Comparison of ENCODE assay signal across 12 cellular contexts in the genomic region with DNA sequence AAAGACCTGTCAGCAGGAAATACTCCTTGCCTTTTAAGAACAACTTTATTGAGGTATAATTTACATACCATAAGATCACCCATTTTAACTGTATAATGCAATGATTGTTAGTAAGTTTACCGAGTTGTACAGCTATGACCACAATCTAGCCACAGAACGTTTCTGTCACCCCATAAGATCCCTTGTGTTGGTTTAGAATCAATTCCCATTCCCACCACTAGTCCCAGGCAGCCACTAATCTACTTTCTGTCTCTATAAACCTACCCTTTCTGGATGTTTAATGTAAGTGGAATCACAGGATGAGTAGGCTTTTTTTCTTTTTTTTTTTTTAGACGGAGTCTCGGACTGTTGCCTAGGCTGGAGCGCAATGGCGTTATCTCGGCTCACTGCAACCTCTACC. TPM values are rescaled to one million over a fixed set of nuclear protein-coding genes. Genes with fewer than 3 reads are reported as not detected.
DNase-seq lines count a peak whose midpoint lies in the region; ATAC-seq, FAIRE-seq and TF ChIP-seq lines count a peak whose summit lies in the region.
"Had no signal": no experiment of that assay in that cellular context is flagged by ENCODE, and none has a peak within 500 bp of the region (broad histone marks: within the 10 kb centered on the region; RNA-seq: fewer than 3 reads in every experiment).

No MANE protein-coding gene starts in this region.

- TF ChIP-seq CTCF in DND-41 (IDR thresholded peaks at IDR 0.05; ENCODE audit: borderline replicate concordance, extremely low read depth, low read length, poor library complexity, severe bottlenecking) = peak; percentile 38
- TF ChIP-seq CTCF in HFF-Myc (IDR thresholded peaks at IDR 0.05; ENCODE audit: low read depth, low read length, missing control alignments) = peak; percentile 27
- TF ChIP-seq CTCF in GM12878 (IDR thresholded peaks at IDR 0.05 in 2 of 3, conservative IDR thresholded peaks at IDR 0.05 in 1 of 3; ENCODE audit: control insufficient read depth in 2 of 3, extremely low read depth in 1 of 3, insufficient read depth in 1 of 3, low read depth in 3 of 3, low read length in 3 of 3) = peak in 2 of 3 experiments; percentile 18 to 19; a peak in 1 of 6 replicates
- TF ChIP-seq CTCF in neural crest cell (conservative IDR thresholded peaks at IDR 0.05) = peak; percentile 56

- H3K36me3 Mint-ChIP-seq in neural crest cell (ENCODE audit: low read depth) = no peaks in the 10 kb centered on the region

- H3K9me3 ChIP-seq in DND-41 (ENCODE audit: insufficient read depth, low read length, severe bottlenecking) = no peaks in the 10 kb centered on the region
- no peaks in the 10 kb centered on the region for H3K9me3 ChIP-seq in GM12878 (replicated peaks; ENCODE audit: control insufficient read depth, insufficient read depth, low read length)

- no peaks in the 10 kb centered on the region for H3K9me3 Mint-ChIP-seq in neural crest cell

- intact Hi-C loops in GM12878 (cut with micrococcal nuclease; ENCODE audit: unreplicated experiment) = no loop called here
- intact Hi-C loops in Right ventricle myocardium superior (cut with DNase I) = loop anchor here (10.0 kb wide), 1 partner anchor 933 kb away; no protein-coding TSS in a partner anchor

- H3K27me3 ChIP-seq in DND-41 (ENCODE audit: insufficient read depth, low read length, poor library complexity) (no peaks in the 10 kb centered on the region), GM12878 (replicated peaks in 1 of 2; ENCODE audit: control insufficient read depth in 2 of 2, insufficient read depth in 2 of 2, low read length in 1 of 2) (no peaks in the 10 kb centered on the region)
- H3K27me3 ChIP-seq: dorsolateral prefrontal cortex had no signal

- peaks cover 16% of the 10 kb centered on the region for H3K4me1 ChIP-seq in DND-41 (ENCODE audit: insufficient read depth, low read length)
- peaks cover 11% of the 10 kb centered on the region for H3K4me1 ChIP-seq in GM12878 (ENCODE audit: control insufficient read depth, insufficient read depth, low read length)

- H3K9ac ChIP-seq in DND-41 (ENCODE audit: low read depth, low read length) = no peak overlapping the region
- no peak overlapping the region for H3K9ac ChIP-seq in GM12878 (ENCODE audit: control insufficient read depth, insufficient read depth, low read length)

- SMC1A ChIA-PET in GM12878 (lab: Charles Lee; ENCODE audit: uncharacterized antibody, unreplicated experiment) = no interaction called here

- ATAC-seq in DND-41 (ENCODE audit: insufficient read depth, low read depth) (no peak), GM12878 (peak; percentile 9; the same call in 2 of the 3 replicates), HG02571 (IDR thresholded peaks at IDR 0.05; ENCODE audit: unreplicated experiment) (no peak), Right ventricle myocardium superior (ENCODE audit: poor library complexity) (no peak)
- ATAC-seq: activated CD8-positive, alpha-beta memory T cell treated with anti-CD3 and anti-CD28 coated beads, Interleukin-2, amount 10 ng/mL, durations not matched to agents 7 days and 5 days had no signal

- TF ChIP-seq RAD21 in GM12878 (IDR thresholded peaks at IDR 0.05; ENCODE audit: insufficient read depth, low read depth, low read length) = no peak

- TF ChIP-seq POLR2A in GM12878 (IDR thresholded peaks at IDR 0.05; ENCODE audit: low read depth, low read length) = no peak

- H3K4me2 ChIP-seq in DND-41 (ENCODE audit: insufficient read depth, low read length) = no peak overlapping the region
- no peak overlapping the region for H3K4me2 ChIP-seq in GM12878 (ENCODE audit: control insufficient read depth, insufficient read depth)

- TF ChIP-seq EP300 in GM12878 (IDR thresholded peaks at IDR 0.05; ENCODE audit: borderline replicate concordance in 1 of 2, control insufficient read depth in 1 of 2, low read depth in 2 of 2, low read length in 2 of 2) = no peak

- H3K27ac Mint-ChIP-seq in neural crest cell (ENCODE audit: unreplicated experiment) = no peak overlapping the region
- H3K27ac Mint-ChIP-seq: activated CD8-positive, alpha-beta memory T cell treated with anti-CD3 and anti-CD28 coated beads, Interleukin-2, amount 10 ng/mL, durations not matched to agents 7 days and 5 days had no signal

- DNase-seq in DND-41 (no peak), HFF-Myc (ENCODE audit: extremely low read depth, low read depth) (no peak), GM12878 (ENCODE audit: low read depth, low spot score) (no peak), neural crest cell (ENCODE audit: low read depth, low spot score) (no peak), Right ventricle myocardium superior (no peak)
- no peak for DNase-seq in activated effector memory CD4-positive, alpha-beta T cell treated with anti-CD3 and anti-CD28 coated beads, Interleukin-2, amount 50 U/mL, for 16 hours
- DNase-seq: activated CD8-positive, alpha-beta memory T cell treated with anti-CD3 and anti-CD28 coated beads, Interleukin-2, amount 10 ng/mL, durations not matched to agents 7 days and 5 days; dorsolateral prefrontal cortex; kidney; NCI-H2029 had no signal

- H3K79me2 ChIP-seq in DND-41 (ENCODE audit: insufficient read depth, low read length) (peaks cover 97% of the 10 kb centered on the region), GM12878 (ENCODE audit: control insufficient read depth, insufficient read depth, low read length) (peaks cover 79% of the 10 kb centered on the region)

- RAD21 ChIA-PET in GM12878 (lab: Charles Lee; ENCODE audit: unreplicated experiment) = no interaction called here

- H3K36me3 ChIP-seq in DND-41 (ENCODE audit: insufficient read depth, low read length) = peaks cover 9% of the 10 kb centered on the region
- no peaks in the 10 kb centered on the region; a peak in 2 of 4 replicates for H3K36me3 ChIP-seq in GM12878 (ENCODE audit: control insufficient read depth in 2 of 2, insufficient read depth in 2 of 2, low read length in 1 of 2)

- CTCF ChIA-PET in GM12878 (lab: Yijun Ruan, JAX) = interaction anchor here (0.6 kb wide), 1 partner anchor 66 kb away, joined by 3 read pairs; no protein-coding TSS in a partner anchor

- no peak for FAIRE-seq in GM12878 (lab: Jason Lieb, UNC)
- FAIRE-seq: GM18507, kidney had no signal

- WGBS in GM12878 (ENCODE audit: insufficient coverage, insufficient replicate concordance, low lambda C conversion rate, missing lambda C conversion rate) = 86% methylated on average over 4 of the region's 7 CpGs

- BruUV-seq in GM12878 (replicated peaks; lab: Mats Ljungman, UMichigan) = no TSS peak

- peak overlapping the region; percentile 66 for H3K4me3 Mint-ChIP-seq in neural crest cell
- H3K4me3 Mint-ChIP-seq: activated CD8-positive, alpha-beta memory T cell treated with anti-CD3 and anti-CD28 coated beads, Interleukin-2, amount 10 ng/mL, durations not matched to agents 7 days and 5 days had no signal

- H2AFZ ChIP-seq in DND-41 (ENCODE audit: low read depth, low read length) (no peak overlapping the region), GM12878 (ENCODE audit: control insufficient read depth, low read depth, low read length) (no peak overlapping the region)

- no peak overlapping the region for H3K4me3 ChIP-seq in DND-41 (ENCODE audit: low read depth in 1 of 2, low read length in 2 of 2)
- no peak overlapping the region for H3K4me3 ChIP-seq in HFF-Myc (replicated peaks; ENCODE audit: low read depth, low read length)
- H3K4me3 ChIP-seq in GM12878 = no peak overlapping the region
- H3K4me3 ChIP-seq: dorsolateral prefrontal cortex had no signal

- in situ Hi-C loops in GM12878 (cut with MboI) = no loop called here

- peaks cover 11% of the 10 kb centered on the region for H3K4me1 Mint-ChIP-seq in neural crest cell

- H3K27ac ChIP-seq in DND-41 (ENCODE audit: low read length) = no peak overlapping the region
- H3K27ac ChIP-seq in GM12878 (ENCODE audit: control insufficient read depth, insufficient read depth) = no peak overlapping the region
- H3K27ac ChIP-seq: dorsolateral prefrontal cortex had no signal

- H3K27me3 Mint-ChIP-seq in neural crest cell (ENCODE audit: low read depth) = no peaks in the 10 kb centered on the region
- H3K27me3 Mint-ChIP-seq: activated CD8-positive, alpha-beta memory T cell treated with anti-CD3 and anti-CD28 coated beads, Interleukin-2, amount 10 ng/mL, durations not matched to agents 7 days and 5 days had no signal

- POLR2A ChIA-PET in GM12878 (lab: Charles Lee) = interaction anchor here (1.3 kb wide), 1 partner anchor 9 kb away, joined by 3 read pairs; no protein-coding TSS in a partner anchor

- H4K20me1 ChIP-seq in DND-41 (ENCODE audit: insufficient read depth, low read length) (peaks cover 6% of the 10 kb centered on the region; the same call in 1 of the 2 replicates), GM12878 (ENCODE audit: control insufficient read depth, insufficient read depth) (no peaks in the 10 kb centered on the region)

RNA-seq across cellular contexts. Expression of a gene that starts 4.4 kb away (rescaled TPM):
- 50.0 and 61.3 TPM in 2 replicates for total RNA-seq in GM12878 (2013; cell fraction: nucleolus; rRNA removed)
- 10.1 and 10.3 TPM in 2 replicates for total RNA-seq in GM12878 (2014; rRNA removed)
- 9.9 and 10.0 TPM in 2 replicates for total RNA-seq in GM12878 (2014; rRNA removed; fragmentation: Illumina TruSeq; extraction: Trizol)
- 14.9 and 16.6 TPM in 2 replicates for total RNA-seq in GM12878 (2021)
- polyA plus RNA-seq in GM12878 (2011; ENCODE audit: low read depth) = 10.6 TPM
- polyA plus RNA-seq in GM12878 (2011; rRNA removed) = 21.4 and 23.2 TPM in 2 replicates
- 11.0 and 12.5 TPM in 2 replicates for polyA plus RNA-seq in GM12878 (2011; cell fraction: cytosol; rRNA removed)
- polyA plus RNA-seq in GM12878 (2011; cell fraction: nucleus; rRNA removed) = 19.9 and 23.2 TPM in 2 replicates
- polyA plus RNA-seq in GM12878 (2012) = 14.5 and 22.9 TPM in 2 replicates
- polyA plus RNA-seq in GM12878 (2014; fragmentation: Illumina TruSeq; extraction: Trizol) = 13.2 and 14.0 TPM in 2 replicates
- 1 to 10 TPM; 2.7 to 2.9 TPM for polyA plus RNA-seq in GM12878 (2014; fragmentation: Nextera tagmentation; extraction: Ambion mirVana)
- polyA plus RNA-seq in GM12878 (2014; rRNA removed) = 10.0 and 11.2 TPM in 2 replicates
- 10 to 100 TPM in 1 of 2 experiments, 1 to 10 TPM in 1; 6.3 to 10.9 TPM for polyA plus RNA-seq in GM12878 (2016; fragmentation: Nextera tagmentation; extraction: Ambion mirVana)
- 22.1 and 23.7 TPM in 2 replicates for polyA minus RNA-seq in GM12878 (2011; rRNA and poly(A)+ RNA removed)
- 7.4 and 18.3 TPM in 2 replicates for polyA minus RNA-seq in GM12878 (2011; cell fraction: cytosol; rRNA and poly(A)+ RNA removed)
- 10.5 and 20.3 TPM in 2 replicates for polyA minus RNA-seq in GM12878 (2011; cell fraction: nucleus; rRNA and poly(A)+ RNA removed)
- total RNA-seq in neural crest cell = 42.8 and 43.8 TPM in 2 replicates
- 20.4 TPM for total RNA-seq in Right ventricle myocardium superior

RNA-seq across cellular contexts. Expression of a gene that starts 15.2 kb away (rescaled TPM):
- total RNA-seq in GM12878 (2013; cell fraction: nucleolus; rRNA removed) = 1,139 and 1,239 TPM in 2 replicates
- total RNA-seq in GM12878 (2014; rRNA removed) (167 and 204 TPM in 2 replicates), GM12878 (2014; rRNA removed; fragmentation: Illumina TruSeq; extraction: Trizol) (277 and 283 TPM in 2 replicates), GM12878 (2021) (353 and 356 TPM in 2 replicates), neural crest cell (47.3 and 48.4 TPM in 2 replicates), Right ventricle myocardium superior (21.5 TPM)
- 193 TPM for polyA plus RNA-seq in GM12878 (2011; ENCODE audit: low read depth)
- polyA plus RNA-seq in GM12878 (2011; rRNA removed) (188 and 268 TPM in 2 replicates), GM12878 (2014; fragmentation: Illumina TruSeq; extraction: Trizol) (258 and 290 TPM in 2 replicates), GM12878 (2014; fragmentation: Nextera tagmentation; extraction: Ambion mirVana) (10 to 100 TPM; 64.5 to 80.5 TPM), GM12878 (2014; rRNA removed) (180 and 208 TPM in 2 replicates), GM12878 (2016; fragmentation: Nextera tagmentation; extraction: Ambion mirVana) (100 to 1,000 TPM; 165 to 170 TPM)
- 82.5 and 118 TPM in 2 replicates for polyA plus RNA-seq in GM12878 (2011; cell fraction: cytosol; rRNA removed)
- 111 and 142 TPM in 2 replicates for polyA plus RNA-seq in GM12878 (2011; cell fraction: nucleus; rRNA removed)
- 288 and 297 TPM in 2 replicates for polyA plus RNA-seq in GM12878 (2012)
- polyA minus RNA-seq in GM12878 (2011; rRNA and poly(A)+ RNA removed) = 163 and 327 TPM in 2 replicates
- 124 and 136 TPM in 2 replicates for polyA minus RNA-seq in GM12878 (2011; cell fraction: cytosol; rRNA and poly(A)+ RNA removed)
- polyA minus RNA-seq in GM12878 (2011; cell fraction: nucleus; rRNA and poly(A)+ RNA removed) = 73.0 and 135 TPM in 2 replicates
